In the genomic region with DNA sequence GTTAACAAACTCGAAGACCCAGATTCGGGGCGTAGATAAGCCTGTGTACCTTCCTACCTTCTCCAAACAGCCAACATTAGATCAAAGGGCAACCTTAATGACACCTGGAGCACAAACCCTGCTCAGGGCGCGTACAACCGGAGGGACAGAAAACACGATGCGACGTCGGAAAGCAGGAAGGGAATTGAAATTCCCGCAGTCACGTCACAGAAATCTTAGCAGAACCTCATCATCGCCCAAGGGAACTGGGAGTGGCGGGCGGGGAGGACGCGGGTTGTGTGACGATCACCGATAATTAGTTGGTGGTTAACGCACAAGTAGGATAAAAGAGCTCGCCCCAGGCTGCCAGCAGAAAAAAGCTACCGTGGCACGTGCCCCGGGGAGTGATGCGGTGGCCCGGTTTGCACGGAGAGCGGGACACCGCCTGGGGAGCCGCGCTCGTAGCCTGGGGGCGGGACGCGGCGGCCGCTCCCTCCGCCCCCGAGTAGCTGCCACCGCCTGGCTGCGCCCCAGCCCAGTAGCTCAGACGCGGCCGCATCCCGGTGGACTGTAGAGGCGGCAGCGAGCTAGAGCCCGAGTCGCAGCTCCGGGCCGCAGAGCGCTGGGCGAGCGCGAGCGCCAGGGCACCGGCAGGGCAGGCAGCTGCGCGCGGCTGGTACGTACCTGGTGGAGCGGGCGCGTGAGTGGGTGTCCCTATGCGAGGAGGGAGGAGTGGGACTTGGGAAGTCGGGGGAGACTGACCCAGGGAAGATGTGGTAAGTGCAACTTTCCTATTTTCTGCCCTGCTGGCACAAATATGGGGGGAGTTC, we compare ENCODE assay signal across 8 cellular contexts. TPM values are rescaled to one million over a fixed set of nuclear protein-coding genes. Genes with fewer than 3 reads are reported as not detected.
DNase-seq lines count a peak whose midpoint lies in the region; ATAC-seq, FAIRE-seq and TF ChIP-seq lines count a peak whose summit lies in the region.

A gene with protein sequence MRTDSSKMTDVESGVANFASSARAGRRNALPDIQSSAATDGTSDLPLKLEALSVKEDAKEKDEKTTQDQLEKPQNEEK (plus strand): TSS at position 525 of the 809 bp plus-strand sequence. CDS start 107,390 bp downstream, outside the sequence.

- RAD21 ChIA-PET in GM12878 (lab: Charles Lee; ENCODE audit: unreplicated experiment): interaction anchor here (0.7 to 4.2 kb wide), 16 partner anchors 10 to 229 kb away, joined by 3 to 53 read pairs (median 4); no protein-coding TSS in a partner anchor

- H2AFZ ChIP-seq in SU-DHL-6 (ENCODE audit: low read depth, low read length, severe bottlenecking) (no peak within 1 kb of the TSS), GM12878 (ENCODE audit: control insufficient read depth, low read depth, low read length) (peak within 1 kb of the TSS; percentile 37), OCI-LY7 (ENCODE audit: low read length) (no peak within 1 kb of the TSS)

- no peak for TF ChIP-seq RAD21 in GM12878 (IDR thresholded peaks at IDR 0.05; ENCODE audit: insufficient read depth, low read depth, low read length)

- H3K27me3 ChIP-seq in SU-DHL-6 (ENCODE audit: low read length) (no peaks in the 10 kb centered on the region), GM12878 (replicated peaks in 1 of 2; ENCODE audit: control insufficient read depth in 2 of 2, insufficient read depth in 2 of 2, low read length in 1 of 2) (peaks cover 8 to 17% of the 10 kb centered on the region in 2 experiments)

- H3K4me2 ChIP-seq in SU-DHL-6 (ENCODE audit: low read depth, low read length, poor library complexity, severe bottlenecking): peak within 1 kb of the TSS; percentile 3
- peak within 1 kb of the TSS; percentile 91 for H3K4me2 ChIP-seq in GM12878 (ENCODE audit: control insufficient read depth, insufficient read depth)
- no peak within 1 kb of the TSS for H3K4me2 ChIP-seq in OCI-LY7 (ENCODE audit: low read length)

- in situ Hi-C loops in GM12878 (cut with MboI): no loop called here

- H3F3A ChIP-seq in SU-DHL-6 (ENCODE audit: insufficient read depth): no peaks in the 10 kb centered on the region

- H3K9me3 ChIP-seq in SU-DHL-6 (ENCODE audit: insufficient read depth, low read length) (no peaks in the 10 kb centered on the region), GM12878 (replicated peaks; ENCODE audit: control insufficient read depth, insufficient read depth, low read length) (no peaks in the 10 kb centered on the region), OCI-LY7 (ENCODE audit: low read length) (no peaks in the 10 kb centered on the region)

- H3K79me2 ChIP-seq in SU-DHL-6 (ENCODE audit: insufficient read depth, low read length) (no peaks in the 10 kb centered on the region), GM12878 (ENCODE audit: control insufficient read depth, insufficient read depth, low read length) (no peaks in the 10 kb centered on the region), OCI-LY7 (ENCODE audit: insufficient read depth, low read depth, low read length) (no peaks in the 10 kb centered on the region)

- 2% methylated on average over 63 of the region's 66 CpGs for WGBS in GM12878 (ENCODE audit: insufficient coverage, insufficient replicate concordance, low lambda C conversion rate, missing lambda C conversion rate)

- TF ChIP-seq CTCF in SU-DHL-6 (IDR thresholded peaks at IDR 0.05; ENCODE audit: insufficient read depth, low read length, poor library complexity, severe bottlenecking) (no peak), GM12878 (IDR thresholded peaks at IDR 0.05 in 2 of 3, conservative IDR thresholded peaks at IDR 0.05 in 1 of 3; ENCODE audit: control insufficient read depth in 2 of 3, extremely low read depth in 1 of 3, insufficient read depth in 1 of 3, low read depth in 3 of 3, low read length in 3 of 3) (peak in 2 of 3 experiments; percentile 19 to 24; a peak in 2 of 6 replicates), OCI-LY7 (conservative IDR thresholded peaks at IDR 0.05; ENCODE audit: low read length) (no peak)

- CTCF ChIA-PET in GM12878 (lab: Yijun Ruan, JAX) (interaction anchor here (0.7 to 2.9 kb wide), 13 partner anchors 9 to 229 kb away, joined by 3 to 46 read pairs (median 4); no protein-coding TSS in a partner anchor), OCI-LY7 (lab: Charles Lee; ENCODE audit: unreplicated experiment) (no interaction called here)

- TF ChIP-seq POLR2A in GM12892 (IDR thresholded peaks at IDR 0.05; ENCODE audit: low read depth, low read length) (no peak), GM12878 (IDR thresholded peaks at IDR 0.05; ENCODE audit: low read depth, low read length) (no peak)

- BruUV-seq in GM12878 (replicated peaks; lab: Mats Ljungman, UMichigan) (no TSS peak), OCI-LY7 (replicated peaks; lab: Mats Ljungman, UMichigan) (no TSS peak)

- intact Hi-C loops in GM12878 (cut with micrococcal nuclease; ENCODE audit: unreplicated experiment): loop anchor here (5.0 kb wide), 2 partner anchors 117 to 118 kb away; no protein-coding TSS in a partner anchor
- intact Hi-C loops in OCI-LY7 (cut with micrococcal nuclease; ENCODE audit: unreplicated experiment): no loop called here

- H3K9ac ChIP-seq in SU-DHL-6 (ENCODE audit: low read length) (no peak within 1 kb of the TSS), GM12878 (ENCODE audit: control insufficient read depth, insufficient read depth, low read length) (no peak within 1 kb of the TSS)

- ATAC-seq in HG02642 (IDR thresholded peaks at IDR 0.05; ENCODE audit: poor library complexity, unreplicated experiment): peak; percentile 95
- peak; percentile 98 for ATAC-seq in GM12878

- peak; percentile 38 for DNase-seq in GM12892 (ENCODE audit: insufficient read length)
- DNase-seq in NCI-H1092 treated with DMSO at 0.1 percent for 48 hours (lab: John Stamatoyannopoulos, UW): peak; percentile 88
- no peak for DNase-seq in GM12878 (ENCODE audit: low read depth, low spot score)
- DNase-seq in hippocampal formation (lab: John Stamatoyannopoulos, UW): peak; percentile 38 to 55
- peak; percentile 42 for DNase-seq in putamen (ENCODE audit: low spot score)
- DNase-seq in OCI-LY7 (ENCODE audit: low spot score): no peak

- H3K27ac ChIP-seq in SU-DHL-6 (ENCODE audit: low read depth, low read length): no peak within 1 kb of the TSS
- no peak within 1 kb of the TSS for H3K27ac ChIP-seq in GM12878 (ENCODE audit: control insufficient read depth, insufficient read depth)
- H3K27ac ChIP-seq in OCI-LY7 (ENCODE audit: low read depth, low read length, poor library complexity, severe bottlenecking): no peak within 1 kb of the TSS

- FAIRE-seq in GM12892 (lab: Jason Lieb, UNC): peak; percentile 5
- FAIRE-seq in GM12878 (lab: Jason Lieb, UNC): no peak

- H3K4me1 ChIP-seq in GM12878 (ENCODE audit: control insufficient read depth, insufficient read depth, low read length): peaks cover 5% of the 10 kb centered on the region
- H3K4me1 ChIP-seq in OCI-LY7 (ENCODE audit: insufficient read depth, low read length, poor library complexity, severe bottlenecking): no peaks in the 10 kb centered on the region

- no peak for TF ChIP-seq EP300 in GM12878 (IDR thresholded peaks at IDR 0.05; ENCODE audit: borderline replicate concordance in 1 of 2, control insufficient read depth in 1 of 2, low read depth in 2 of 2, low read length in 2 of 2)

- POLR2A ChIA-PET in GM12878 (lab: Charles Lee): interaction anchor here (0.7 to 0.9 kb wide), 4 partner anchors 99 to 119 kb away, joined by 3 read pairs; no protein-coding TSS in a partner anchor
- POLR2A ChIA-PET in OCI-LY7 (lab: Charles Lee): no interaction called here

- H3K4me3 ChIP-seq in SU-DHL-6 (ENCODE audit: insufficient read depth, low read length, poor library complexity, severe bottlenecking): no peak within 1 kb of the TSS
- H3K4me3 ChIP-seq in GM12878: peak within 1 kb of the TSS; percentile 50
- H3K4me3 ChIP-seq in OCI-LY7 (ENCODE audit: low read depth, low read length, poor library complexity, severe bottlenecking): no peak within 1 kb of the TSS

- SMC1A ChIA-PET in GM12878 (lab: Charles Lee; ENCODE audit: uncharacterized antibody, unreplicated experiment): interaction anchor here (0.7 to 5.9 kb wide), 8 partner anchors 9 to 139 kb away, joined by 3 to 61 read pairs (median 5); a partner anchor contains a TSS

- H3K36me3 ChIP-seq in SU-DHL-6 (ENCODE audit: low read length) (no peaks in the 10 kb centered on the region), GM12878 (ENCODE audit: control insufficient read depth in 2 of 2, insufficient read depth in 2 of 2, low read length in 1 of 2) (no peaks in the 10 kb centered on the region), OCI-LY7 (ENCODE audit: insufficient read depth, low read length) (no peaks in the 10 kb centered on the region)

- no peaks in the 10 kb centered on the region for H4K20me1 ChIP-seq in SU-DHL-6 (ENCODE audit: low read depth, low read length)
- H4K20me1 ChIP-seq in GM12878 (ENCODE audit: control insufficient read depth, insufficient read depth): no peaks in the 10 kb centered on the region
- no peaks in the 10 kb centered on the region for H4K20me1 ChIP-seq in OCI-LY7 (ENCODE audit: insufficient read depth, low read length)

- H3K9me2 ChIP-seq in SU-DHL-6 (replicated peaks; ENCODE audit: insufficient read depth, low read length) (no peaks in the 10 kb centered on the region), OCI-LY7 (ENCODE audit: insufficient read depth, low read length) (no peaks in the 10 kb centered on the region)

TF ChIP-seq in GM12878, 131 proteins besides CTCF, POLR2A, EP300 and RAD21 (continues in another document):
- TF ChIP-seq GABPA (IDR thresholded peaks at IDR 0.05; ENCODE audit: low read depth): no peak
- TF ChIP-seq SRF (IDR thresholded peaks at IDR 0.05; ENCODE audit: low read depth in 2 of 2, low read length in 2 of 2): no peak

RNA-seq across cellular contexts. Expression of the gene that starts here (rescaled TPM):
- 1.7 TPM for polyA plus RNA-seq in GM12892 (2012; ENCODE audit: missing spikeins)
- 2.0 and 2.7 TPM in 2 replicates for total RNA-seq in GM12878 (2013; cell fraction: nucleolus; rRNA removed)
- total RNA-seq in GM12878 (2014; rRNA removed): 0.51 and 1.1 TPM in 2 replicates
- 0.88 and 0.94 TPM in 2 replicates for total RNA-seq in GM12878 (2014; rRNA removed; fragmentation: Illumina TruSeq; extraction: Trizol)
- 0.19 and 0.74 TPM in 2 replicates for total RNA-seq in GM12878 (2021)
- polyA plus RNA-seq in GM12878 (2011; ENCODE audit: low read depth): 0.49 TPM
- polyA plus RNA-seq in GM12878 (2011; rRNA removed): 1.6 and 1.8 TPM in 2 replicates
- 0.42 and 0.49 TPM in 2 replicates for polyA plus RNA-seq in GM12878 (2011; cell fraction: cytosol; rRNA removed)
- polyA plus RNA-seq in GM12878 (2011; cell fraction: nucleus; rRNA removed): 0.70 and 1.1 TPM in 2 replicates
- polyA plus RNA-seq in GM12878 (2012): 1.00 and 1.3 TPM in 2 replicates
- polyA plus RNA-seq in GM12878 (2014; fragmentation: Illumina TruSeq; extraction: Trizol): 0.87 TPM in 1 of 2 replicates, not detected in the other
- 1 to 10 TPM in 1 of 2 experiments, under 1 TPM in 1; 0.97 to 1.8 TPM for polyA plus RNA-seq in GM12878 (2014; fragmentation: Nextera tagmentation; extraction: Ambion mirVana)
- 0.20 and 0.49 TPM in 2 replicates for polyA plus RNA-seq in GM12878 (2014; rRNA removed)
- under 1 TPM; 0.82 to 0.87 TPM for polyA plus RNA-seq in GM12878 (2016; fragmentation: Nextera tagmentation; extraction: Ambion mirVana)
- polyA minus RNA-seq in GM12878 (2011; rRNA and poly(A)+ RNA removed): 0.62 TPM in 1 of 2 replicates, not detected in the other
- not detected in 2 replicates for polyA minus RNA-seq in GM12878 (2011; cell fraction: cytosol; rRNA and poly(A)+ RNA removed)
- 1.2 and 2.2 TPM in 2 replicates for polyA minus RNA-seq in GM12878 (2011; cell fraction: nucleus; rRNA and poly(A)+ RNA removed)
- total RNA-seq in OCI-LY7 (2014; rRNA removed; shearing (Covaris generic)): not detected in 2 replicates
- 0.46 TPM in 1 of 2 replicates, not detected in the other for total RNA-seq in OCI-LY7 (2022)

Comparison
In these comparisons a context has a peak if more than half of its experiments do, and no peak if none do; other contexts are left out.
1. DNase-seq: peak in GM12892 (single experiment), NCI-H1092 treated with DMSO at 0.1 percent for 48 hours (single experiment), hippocampal formation (2 of 2) and putamen (single experiment); none in GM12878 (single experiment) and OCI-LY7 (single experiment).
2. CTCF ChIP-seq: peak in GM12878 (2 of 3); none in SU-DHL-6 (single experiment) and OCI-LY7 (single experiment).